6 cellular contexts compared by ENCODE assay signal in genomic region chr7:156464339-156464738, GRCh38.
"Had no signal": no experiment of that assay in that cellular context is flagged by ENCODE, and none has a peak within 500 bp of the region (broad histone marks: within the 10 kb centered on the region; RNA-seq: fewer than 3 reads in every experiment).

No MANE protein-coding gene starts in this region.

- H3K27ac Mint-ChIP-seq: IgD-negative memory B cell had no signal

- H3K27me3 Mint-ChIP-seq: IgD-negative memory B cell had no signal

- H3K27ac ChIP-seq: HL-60 had no signal

- H3K4me3 ChIP-seq: K562 had no signal

- DNase-seq: IMR-90, KBM-7 had no signal

- H3K36me3 Mint-ChIP-seq: IgD-negative memory B cell had no signal

- ATAC-seq: HepG2, K562 had no signal
